Comparison of ENCODE assay signal across 22 cellular contexts in genomic region chr4:6965329-6965728, GRCh38.
DNase-seq lines count a peak whose midpoint lies in the region; ATAC-seq lines count a peak whose summit lies in the region.
"Had no signal": no experiment of that assay in that cellular context is flagged by ENCODE, and none has a peak within 500 bp of the region (broad histone marks: within the 10 kb centered on the region; RNA-seq: fewer than 3 reads in every experiment).

No MANE protein-coding gene starts in this region.

- no peaks in the 10 kb centered on the region for H3K27me3 Mint-ChIP-seq in dendritic cell treated with granulocyte-macrophage colony-stimulating factor and Interleukin-4, amounts not matched to agents 40 ng/mL and 50 ng/mL, for 4 days
- H3K27me3 Mint-ChIP-seq: activated naive CD8-positive, alpha-beta T cell treated with anti-CD3 and anti-CD28 coated beads, Interleukin-2, amount 50 U/mL, for 24 hours had no signal

- no peaks in the 10 kb centered on the region for H3K9me3 Mint-ChIP-seq in dendritic cell treated with granulocyte-macrophage colony-stimulating factor and Interleukin-4, amounts not matched to agents 40 ng/mL and 50 ng/mL, for 4 days
- no peaks in the 10 kb centered on the region for H3K9me3 Mint-ChIP-seq in stimulated activated effector memory CD8-positive, alpha-beta T cell treated with anti-CD3 and anti-CD28 coated beads, Interleukin-12 subunit alpha, Interleukin-12 subunit beta, amount 100 ng/mL, for 72 hours
- H3K9me3 Mint-ChIP-seq: activated naive CD8-positive, alpha-beta T cell treated with anti-CD3 and anti-CD28 coated beads, Interleukin-2, amount 50 U/mL, for 24 hours; activated T-helper 1 cell treated with anti-CD3 and anti-CD28 coated beads, Interleukin-12 subunit alpha, Interleukin-12 subunit beta, Interleukin-2, Interleukin-4 antibody, amounts not matched to agents 30 ng/mL and 10 ng/mL and 1 ng/mL, durations not matched to agents 14 hours and 24 hours and 36 hours; brain; endodermal cell; neural crest cell had no signal

- DNase-seq in NCI-H82 (lab: John Stamatoyannopoulos, UW) (peak; percentile 17), NCI-H82 treated with DMSO at 0.1 percent for 48 hours (lab: John Stamatoyannopoulos, UW; ENCODE audit: unreplicated experiment) (no peak), NCI-H1694 treated with DMSO at 0.1 percent for 48 hours (lab: John Stamatoyannopoulos, UW) (peak; percentile 41), DMS153 (lab: John Stamatoyannopoulos, UW) (no peak), iPS-NIHi11 (ENCODE audit: low spot score) (no peak)
- DNase-seq in stimulated activated effector memory CD8-positive, alpha-beta T cell treated with anti-CD3 and anti-CD28 coated beads, Interleukin-12 subunit alpha, Interleukin-12 subunit beta, amount 100 ng/mL, for 72 hours (ENCODE audit: low spot score in 2 of 2): no peak
- no peak for DNase-seq in effector CD4-positive, alpha-beta T cell
- DNase-seq: activated CD4-positive, alpha-beta T cell treated with anti-CD3 and anti-CD28 coated beads for 1 hour; activated naive CD8-positive, alpha-beta T cell treated with anti-CD3 and anti-CD28 coated beads, Interleukin-2, amount 50 U/mL, for 24 hours; BE2C; endodermal cell; HCEC 1CT; MV-4-11; NCI-H187 treated with DMSO at 0.1 percent for 48 hours; NCI-H446 treated with DMSO at 0.1 percent for 48 hours; small intestine; stimulated activated CD4-positive, alpha-beta T cell treated with anti-CD3 and anti-CD28 coated beads, Interleukin-4, amount 100 ng/mL, for 1 hour; upper lobe of right lung had no signal

- H3K36me3 Mint-ChIP-seq in dendritic cell treated with granulocyte-macrophage colony-stimulating factor and Interleukin-4, amounts not matched to agents 40 ng/mL and 50 ng/mL, for 4 days (ENCODE audit: low read depth): peaks cover 71% of the 10 kb centered on the region
- H3K36me3 Mint-ChIP-seq in stimulated activated effector memory CD8-positive, alpha-beta T cell treated with anti-CD3 and anti-CD28 coated beads, Interleukin-12 subunit alpha, Interleukin-12 subunit beta, amount 100 ng/mL, for 72 hours: peaks cover 32% of the 10 kb centered on the region

- intact Hi-C loops in dendritic cell treated with granulocyte-macrophage colony-stimulating factor and Interleukin-4, amounts not matched to agents 40 ng/mL and 50 ng/mL, for 4 days (cut with micrococcal nuclease): no loop called here

- ATAC-seq in stimulated activated effector memory CD8-positive, alpha-beta T cell treated with anti-CD3 and anti-CD28 coated beads, Interleukin-12 subunit alpha, Interleukin-12 subunit beta, amount 100 ng/mL, for 72 hours: no peak
- ATAC-seq: activated naive CD8-positive, alpha-beta T cell treated with anti-CD3 and anti-CD28 coated beads, Interleukin-2, amount 50 U/mL, for 24 hours; upper lobe of right lung had no signal

- no peak overlapping the region for H3K4me3 Mint-ChIP-seq in dendritic cell treated with granulocyte-macrophage colony-stimulating factor and Interleukin-4, amounts not matched to agents 40 ng/mL and 50 ng/mL, for 4 days
- H3K4me3 Mint-ChIP-seq in stimulated activated effector memory CD8-positive, alpha-beta T cell treated with anti-CD3 and anti-CD28 coated beads, Interleukin-12 subunit alpha, Interleukin-12 subunit beta, amount 100 ng/mL, for 72 hours: no peak overlapping the region
- H3K4me3 Mint-ChIP-seq: activated naive CD8-positive, alpha-beta T cell treated with anti-CD3 and anti-CD28 coated beads, Interleukin-2, amount 50 U/mL, for 24 hours; activated T-helper 1 cell treated with anti-CD3 and anti-CD28 coated beads, Interleukin-12 subunit alpha, Interleukin-12 subunit beta, Interleukin-2, Interleukin-4 antibody, amounts not matched to agents 30 ng/mL and 10 ng/mL and 1 ng/mL, durations not matched to agents 14 hours and 24 hours and 36 hours; brain; endodermal cell; neural crest cell had no signal

- H3K4me1 Mint-ChIP-seq in dendritic cell treated with granulocyte-macrophage colony-stimulating factor and Interleukin-4, amounts not matched to agents 40 ng/mL and 50 ng/mL, for 4 days (ENCODE audit: low read depth): peaks cover 62% of the 10 kb centered on the region
- peaks cover 54% of the 10 kb centered on the region for H3K4me1 Mint-ChIP-seq in stimulated activated effector memory CD8-positive, alpha-beta T cell treated with anti-CD3 and anti-CD28 coated beads, Interleukin-12 subunit alpha, Interleukin-12 subunit beta, amount 100 ng/mL, for 72 hours

- peak overlapping the region; percentile 16 for H3K27ac Mint-ChIP-seq in dendritic cell treated with granulocyte-macrophage colony-stimulating factor and Interleukin-4, amounts not matched to agents 40 ng/mL and 50 ng/mL, for 4 days
- peak overlapping the region; percentile 75 for H3K27ac Mint-ChIP-seq in stimulated activated effector memory CD8-positive, alpha-beta T cell treated with anti-CD3 and anti-CD28 coated beads, Interleukin-12 subunit alpha, Interleukin-12 subunit beta, amount 100 ng/mL, for 72 hours
- H3K27ac Mint-ChIP-seq: endodermal cell had no signal

Comparison
In these comparisons a context has a peak if more than half of its experiments do, and no peak if none do; other contexts are left out.
1. DNase-seq: peak in NCI-H82 (single experiment) and NCI-H1694 treated with DMSO at 0.1 percent for 48 hours (single experiment); none in NCI-H82 treated with DMSO at 0.1 percent for 48 hours (single experiment), stimulated activated effector memory CD8-positive, alpha-beta T cell treated with anti-CD3 and anti-CD28 coated beads, Interleukin-12 subunit alpha, Interleukin-12 subunit beta, amount 100 ng/mL, for 72 hours (0 of 2), DMS153 (single experiment), effector CD4-positive, alpha-beta T cell (single experiment) and iPS-NIHi11 (single experiment).